In the genomic region with DNA sequence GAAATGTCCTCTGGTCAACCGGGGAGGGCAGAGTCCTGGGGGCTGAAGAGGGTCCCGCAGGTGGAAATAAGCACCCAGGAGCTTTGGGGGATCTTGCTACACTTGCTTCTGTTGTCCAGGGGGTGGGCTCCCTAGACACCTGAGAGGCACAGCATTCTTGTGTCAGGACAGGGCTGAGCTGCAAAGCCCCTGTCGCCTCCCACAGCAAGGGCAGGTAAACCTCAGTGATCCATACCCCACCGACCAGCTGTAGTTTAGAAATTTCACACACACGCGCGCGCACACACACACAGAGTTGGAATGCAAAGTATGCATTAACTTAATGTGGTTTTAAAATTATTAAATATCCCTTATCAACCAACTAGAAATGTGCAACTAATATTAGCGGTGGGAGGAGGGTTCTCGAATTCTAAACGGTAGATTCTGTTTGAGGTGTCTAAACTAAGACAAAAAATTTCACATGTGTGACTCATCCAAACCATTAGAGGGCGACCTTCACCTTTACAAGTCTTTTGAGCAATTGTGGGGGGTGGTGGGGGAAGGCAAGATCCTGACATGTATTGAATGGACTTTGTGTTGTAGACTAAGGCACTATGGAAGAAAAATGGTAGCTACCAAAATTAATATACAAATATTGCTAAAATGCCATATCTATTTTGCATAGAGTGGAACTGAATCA, we compare ENCODE assay signal across 8 cellular contexts. TPM values are rescaled to one million over a fixed set of nuclear protein-coding genes. Genes with fewer than 3 reads are reported as not detected.
DNase-seq lines count a peak whose midpoint lies in the region; ATAC-seq and TF ChIP-seq lines count a peak whose summit lies in the region.

No MANE protein-coding gene starts in this region.

- H3K27ac Mint-ChIP-seq in stimulated activated memory B cell treated with anti-CD40 and anti-IgM and Interleukin-4, amounts not matched to agents 10 μg/mL and 1 μg/mL and 100 μg/mL, for 72 hours = no peak overlapping the region

- peaks cover 15% of the 10 kb centered on the region for H3K4me1 Mint-ChIP-seq in stimulated activated memory B cell treated with anti-CD40 and anti-IgM and Interleukin-4, amounts not matched to agents 10 μg/mL and 1 μg/mL and 100 μg/mL, for 72 hours

- TF ChIP-seq CTCF in fibroblast of pulmonary artery (IDR thresholded peaks at IDR 0.05; ENCODE audit: low read length, missing control alignments) = peak; percentile 30

- ATAC-seq in GM19372 (IDR thresholded peaks at IDR 0.05; ENCODE audit: low read depth, unreplicated experiment) (peak; percentile 41), HG03521 (IDR thresholded peaks at IDR 0.05; ENCODE audit: unreplicated experiment) (peak; percentile 47)
- no peak for ATAC-seq in stimulated activated memory B cell treated with anti-CD40 and anti-IgM and Interleukin-4, amounts not matched to agents 10 μg/mL and 1 μg/mL and 100 μg/mL, for 72 hours

- DNase-seq in Daoy (ENCODE audit: low read depth) = peak; percentile 32
- DNase-seq in RPMI7951 (ENCODE audit: low read depth) = peak; percentile 40
- DNase-seq in fibroblast of pulmonary artery (ENCODE audit: low read depth) = peak; percentile 55
- DNase-seq in activated naive CD4-positive, alpha-beta T cell treated with Interleukin-2 at 50 U/mL for 16 hours = no peak
- DNase-seq in mesenteric fat pad (ENCODE audit: low spot score) = no peak

- no peak overlapping the region for H3K4me3 ChIP-seq in fibroblast of pulmonary artery (replicated peaks; ENCODE audit: low read depth, low read length)

- H3K36me3 Mint-ChIP-seq in stimulated activated memory B cell treated with anti-CD40 and anti-IgM and Interleukin-4, amounts not matched to agents 10 μg/mL and 1 μg/mL and 100 μg/mL, for 72 hours = no peaks in the 10 kb centered on the region

- peak overlapping the region; percentile 11 for H3K4me3 Mint-ChIP-seq in stimulated activated memory B cell treated with anti-CD40 and anti-IgM and Interleukin-4, amounts not matched to agents 10 μg/mL and 1 μg/mL and 100 μg/mL, for 72 hours

- H3K27me3 Mint-ChIP-seq in stimulated activated memory B cell treated with anti-CD40 and anti-IgM and Interleukin-4, amounts not matched to agents 10 μg/mL and 1 μg/mL and 100 μg/mL, for 72 hours = peaks cover 54% of the 10 kb centered on the region

- no peaks in the 10 kb centered on the region for H3K9me3 Mint-ChIP-seq in stimulated activated memory B cell treated with anti-CD40 and anti-IgM and Interleukin-4, amounts not matched to agents 10 μg/mL and 1 μg/mL and 100 μg/mL, for 72 hours

RNA-seq across cellular contexts. Expression of a gene that starts 34.3 kb away (rescaled TPM):
- total RNA-seq in Daoy (2014; rRNA removed; shearing (Covaris generic)) = not detected in 2 replicates
- total RNA-seq in RPMI7951 (2014; rRNA removed; shearing (Covaris generic)) = not detected in 2 replicates
- total RNA-seq in mesenteric fat pad = not detected

Comparison
In these comparisons a context has a peak if more than half of its experiments do, and no peak if none do; other contexts are left out.
1. DNase-seq: peak in Daoy (single experiment), RPMI7951 (single experiment) and fibroblast of pulmonary artery (single experiment); none in activated naive CD4-positive, alpha-beta T cell treated with Interleukin-2 at 50 U/mL for 16 hours (single experiment) and mesenteric fat pad (single experiment).